Comparison of ENCODE assay signal across 10 cellular contexts in genomic region chr18:52694804-52695203, GRCh38.
A peak's percentile ranks its signal among the peaks of the same experiment; 100 is the strongest.
DNase-seq lines count a peak whose midpoint lies in the region; TF ChIP-seq lines count a peak whose summit lies in the region.
"Had no signal": no experiment of that assay in that cellular context is flagged by ENCODE, and none has a peak within 500 bp of the region (broad histone marks: within the 10 kb centered on the region; RNA-seq: fewer than 3 reads in every experiment).

No MANE protein-coding gene starts in this region.

- in situ Hi-C loops in astrocyte of the cerebellum (cut with HindIII; ENCODE audit: low sequenced_read_pairs), result no loop called here

- TF ChIP-seq POLR2A in esophagus muscularis mucosa (IDR thresholded peaks at IDR 0.05; ENCODE audit: low read depth), result no peak

- intact Hi-C loops in esophagus muscularis mucosa (cut with DNase I), result no loop called here

- no peaks in the 10 kb centered on the region for H3K36me3 Mint-ChIP-seq in H9 (ENCODE audit: insufficient read depth in 1 of 3, low read depth in 3 of 3)
- H3K36me3 Mint-ChIP-seq: activated naive CD4-positive, alpha-beta T cell treated with anti-CD3 and anti-CD28 coated beads, Interleukin-2, amount 10 ng/mL, durations not matched to agents 7 days and 5 days had no signal

- no peak overlapping the region for H3K23ac ChIP-seq in H9 (ENCODE audit: insufficient read length, low read depth, low read length)
- no peak overlapping the region for H3K23ac ChIP-seq in mesendoderm (ENCODE audit: low read length)

- H3K18ac ChIP-seq in H9 (ENCODE audit: insufficient read length, low read depth, low read length) (no peak overlapping the region), mesendoderm (ENCODE audit: low read length) (no peak overlapping the region)

- H3K23me2 ChIP-seq in H9 (ENCODE audit: insufficient read length, low read depth, low read length, poor library complexity, severe bottlenecking), result no peaks in the 10 kb centered on the region

- H3K27me3 Mint-ChIP-seq in H9 (ENCODE audit: low read depth), result no peaks in the 10 kb centered on the region
- H3K27me3 Mint-ChIP-seq: activated naive CD4-positive, alpha-beta T cell treated with anti-CD3 and anti-CD28 coated beads, Interleukin-2, amount 10 ng/mL, durations not matched to agents 7 days and 5 days; stimulated activated naive CD8-positive, alpha-beta T cell treated with anti-CD3 and anti-CD28 coated beads, Interleukin-15, Interleukin-2, amounts not matched to agents 100 ng/mL and 50 ng/mL, for 24 hours had no signal

- TF ChIP-seq EP300 in esophagus muscularis mucosa (IDR thresholded peaks at IDR 0.05), result no peak

- no peak overlapping the region for H2BK120ac ChIP-seq in H9 (ENCODE audit: low read depth, low read length, poor library complexity, severe bottlenecking)
- no peak overlapping the region for H2BK120ac ChIP-seq in mesendoderm (ENCODE audit: low read depth, low read length)

- H3K14ac ChIP-seq in H9 (ENCODE audit: insufficient read depth, low read length), result no peak overlapping the region

- H4K8ac ChIP-seq in H9 (replicated peaks; ENCODE audit: insufficient read length, low read depth, low read length) (no peak overlapping the region), mesendoderm (ENCODE audit: low read depth, low read length) (no peak overlapping the region)

- no peaks in the 10 kb centered on the region for H3K9me3 Mint-ChIP-seq in H9
- H3K9me3 Mint-ChIP-seq: activated naive CD4-positive, alpha-beta T cell treated with anti-CD3 and anti-CD28 coated beads, Interleukin-2, amount 10 ng/mL, durations not matched to agents 7 days and 5 days had no signal

- H3K4me3 Mint-ChIP-seq in H9, result no peak overlapping the region
- H3K4me3 Mint-ChIP-seq: activated naive CD4-positive, alpha-beta T cell treated with anti-CD3 and anti-CD28 coated beads, Interleukin-2, amount 10 ng/mL, durations not matched to agents 7 days and 5 days; stimulated activated naive CD8-positive, alpha-beta T cell treated with anti-CD3 and anti-CD28 coated beads, Interleukin-15, Interleukin-2, amounts not matched to agents 100 ng/mL and 50 ng/mL, for 24 hours had no signal

- H3K79me2 ChIP-seq in H9 (ENCODE audit: insufficient read depth, low read length) (no peaks in the 10 kb centered on the region), mesendoderm (ENCODE audit: control insufficient read depth, insufficient read depth, low read length) (no peaks in the 10 kb centered on the region)

- H3K9me3 ChIP-seq in H9 (ENCODE audit: control insufficient read depth, low read depth, low read length), result no peaks in the 10 kb centered on the region
- no peaks in the 10 kb centered on the region for H3K9me3 ChIP-seq in esophagus muscularis mucosa

- H3K4ac ChIP-seq in H9 (ENCODE audit: low read depth, low read length) (no peak overlapping the region), mesendoderm (ENCODE audit: low read depth, low read length) (no peak overlapping the region)

- H2BK5ac ChIP-seq in H9 (ENCODE audit: insufficient read length, low read length) (no peak overlapping the region), mesendoderm (ENCODE audit: low read length) (no peak overlapping the region)

- no peak overlapping the region for H2BK12ac ChIP-seq in H9 (ENCODE audit: insufficient read length, low read depth, low read length)

- H3K27ac ChIP-seq in H9 (ENCODE audit: insufficient read length, low read depth, low read length) (no peak overlapping the region), mesendoderm (ENCODE audit: low read depth, low read length) (no peak overlapping the region), esophagus muscularis mucosa (replicated peaks in 1 of 4) (no peak overlapping the region)

- H3K4me3 ChIP-seq in astrocyte of the cerebellum (ENCODE audit: low read depth, low read length) (no peak overlapping the region), mesendoderm (ENCODE audit: low read length) (no peak overlapping the region), esophagus muscularis mucosa (no peak overlapping the region)

- H3K4me1 ChIP-seq in H9 (ENCODE audit: insufficient read depth, low read length), result no peaks in the 10 kb centered on the region
- H3K4me1 ChIP-seq in mesendoderm (ENCODE audit: control insufficient read depth, low read depth, low read length), result no peaks in the 10 kb centered on the region
- H3K4me1 ChIP-seq in esophagus muscularis mucosa, result no peaks in the 10 kb centered on the region

- no peak overlapping the region for H2AK5ac ChIP-seq in H9 (ENCODE audit: insufficient read length, low read length)
- H2AK5ac ChIP-seq in mesendoderm (ENCODE audit: low read length), result no peak overlapping the region

- no peak overlapping the region for H4K91ac ChIP-seq in H9 (ENCODE audit: insufficient read length, low read depth, low read length)

- H2BK20ac ChIP-seq in H9 (ENCODE audit: low read depth, low read length, poor library complexity, severe bottlenecking), result no peak overlapping the region

- H2AFZ ChIP-seq in H9 (ENCODE audit: low read length), result no peak overlapping the region

- H4K5ac ChIP-seq in H9 (ENCODE audit: insufficient read length, low read depth, low read length) (no peak overlapping the region), mesendoderm (ENCODE audit: low read length) (no peak overlapping the region)

- H3K79me1 ChIP-seq in H9 (ENCODE audit: insufficient read depth, low read depth, low read length, poor library complexity, severe bottlenecking) (no peaks in the 10 kb centered on the region), mesendoderm (ENCODE audit: low read length) (no peaks in the 10 kb centered on the region)

- peaks cover 4% of the 10 kb centered on the region in 2 experiments; a peak in 3 of 4 replicates for H3K4me1 Mint-ChIP-seq in H9
- H3K4me1 Mint-ChIP-seq: activated naive CD4-positive, alpha-beta T cell treated with anti-CD3 and anti-CD28 coated beads, Interleukin-2, amount 10 ng/mL, durations not matched to agents 7 days and 5 days had no signal

- H3K9ac ChIP-seq in H9 (ENCODE audit: extremely low read depth, insufficient read length, low read length) (no peak overlapping the region), mesendoderm (ENCODE audit: low read length) (no peak overlapping the region)

- TF ChIP-seq CTCF in H9 (conservative IDR thresholded peaks at IDR 0.05) (peak; percentile 72), astrocyte of the cerebellum (IDR thresholded peaks at IDR 0.05; ENCODE audit: low read depth, low read length, missing control alignments) (peak; percentile 68), esophagus muscularis mucosa (IDR thresholded peaks at IDR 0.05) (peak in 1 of 3 experiments; percentile 17)

- no peak overlapping the region for H3K56ac ChIP-seq in H9 (ENCODE audit: insufficient read length, low read depth, low read length)
- no peak overlapping the region for H3K56ac ChIP-seq in mesendoderm (ENCODE audit: low read length)

- H3K36me3 ChIP-seq in mesendoderm (ENCODE audit: control insufficient read depth, insufficient read depth, low read length) (no peaks in the 10 kb centered on the region), esophagus muscularis mucosa (no peaks in the 10 kb centered on the region)

- no peaks in the 10 kb centered on the region for H3K27me3 ChIP-seq in H9 (ENCODE audit: insufficient read depth, low read length)
- no peaks in the 10 kb centered on the region for H3K27me3 ChIP-seq in mesendoderm (ENCODE audit: insufficient read depth, low read length, poor library complexity)
- no peaks in the 10 kb centered on the region for H3K27me3 ChIP-seq in esophagus muscularis mucosa

- H3T11ph ChIP-seq in H9 (ENCODE audit: low read length), result no peak overlapping the region

- WGBS in H9 (ENCODE audit: extremely low coverage, insufficient read length, low lambda C conversion rate), result no CpG with 5 or more reads among the region's 1 CpG
- no CpG with 5 or more reads among the region's 1 CpG for WGBS in mesendoderm (ENCODE audit: extremely low coverage, insufficient coverage, low lambda C conversion rate)
- 76% methylated on average over 1 of the region's 1 CpG for WGBS in esophagus muscularis mucosa

- no peak overlapping the region for H2BK15ac ChIP-seq in H9 (ENCODE audit: low read depth, low read length)
- no peak overlapping the region for H2BK15ac ChIP-seq in mesendoderm (replicated peaks; ENCODE audit: low read depth)

- H4K20me1 ChIP-seq in H9 (ENCODE audit: control insufficient read depth, insufficient read depth, insufficient read length), result no peaks in the 10 kb centered on the region

- H3K27ac Mint-ChIP-seq in H9, result no peak overlapping the region
- H3K27ac Mint-ChIP-seq: activated naive CD4-positive, alpha-beta T cell treated with anti-CD3 and anti-CD28 coated beads, Interleukin-2, amount 10 ng/mL, durations not matched to agents 7 days and 5 days; stimulated activated naive CD8-positive, alpha-beta T cell treated with anti-CD3 and anti-CD28 coated beads, Interleukin-15, Interleukin-2, amounts not matched to agents 100 ng/mL and 50 ng/mL, for 24 hours had no signal

- DNase-seq in D341Med (ENCODE audit: low spot score) (peak; percentile 60), H9 (no peak), astrocyte of the cerebellum (ENCODE audit: low read depth) (no peak), mesendoderm (peak; percentile 43), DMS79 (lab: John Stamatoyannopoulos, UW) (no peak), occipital lobe (lab: John Stamatoyannopoulos, UW) (no peak), esophagus muscularis mucosa (ENCODE audit: extremely low spot score) (no peak)
- DNase-seq in stimulated activated CD4-positive, alpha-beta T cell treated with anti-CD3 and anti-CD28 coated beads, Interleukin-4, amount 100 ng/mL, for 1 hour, result no peak
- DNase-seq: activated naive CD4-positive, alpha-beta T cell treated with anti-CD3 and anti-CD28 coated beads, Interleukin-2, amount 10 ng/mL, durations not matched to agents 7 days and 5 days had no signal

- H3K4me2 ChIP-seq in H9 (ENCODE audit: insufficient read depth, insufficient read length, low read length) (no peak overlapping the region), mesendoderm (ENCODE audit: low read length) (no peak overlapping the region)

Comparison
In these comparisons a context has a peak if more than half of its experiments do, and no peak if none do; other contexts are left out.
1. DNase-seq: peak in D341Med (single experiment) and mesendoderm (single experiment); none in H9 (single experiment), astrocyte of the cerebellum (single experiment), DMS79 (single experiment), occipital lobe (single experiment), stimulated activated CD4-positive, alpha-beta T cell treated with anti-CD3 and anti-CD28 coated beads, Interleukin-4, amount 100 ng/mL, for 1 hour (single experiment) and esophagus muscularis mucosa (single experiment).